1 cellular context compared by ENCODE assay signal in genomic region chr17:48997827-48998556, GRCh38.
TF ChIP-seq lines count a peak whose summit lies in the region.

No MANE protein-coding gene starts in this region.

TF ChIP-seq in HepG2, 621 proteins besides CTCF, POLR2A, EP300 and RAD21 (continued from another document and continues in another):
- no peak for TF ChIP-seq MTA3 (CRISPR knock-in tag; IDR thresholded peaks at IDR 0.05)
- 0 out of 2 replicates have a peak, but pooled peaks have one; percentile 36 for TF ChIP-seq ZNF503 (CRISPR knock-in tag; IDR thresholded peaks at IDR 0.05)
- TF ChIP-seq MTF1 (CRISPR knock-in tag; IDR thresholded peaks at IDR 0.05): 0 out of 2 replicates have a peak, but pooled peaks have one; percentile 17
- TF ChIP-seq ZNF430 (CRISPR knock-in tag; IDR thresholded peaks at IDR 0.05): peak; percentile 76; the same call in 1 of the 2 replicates
- TF ChIP-seq ZBTB43 (CRISPR knock-in tag; conservative IDR thresholded peaks at IDR 0.05): no peak
- peak; percentile 49; the same call in 1 of the 2 replicates for TF ChIP-seq MAX (IDR thresholded peaks at IDR 0.05)
- TF ChIP-seq ARNT (IDR thresholded peaks at IDR 0.05): no peak
- TF ChIP-seq ATM (IDR thresholded peaks at IDR 0.05; ENCODE audit: borderline replicate concordance): no peak
- peak; percentile 88 for TF ChIP-seq RBFOX2 (IDR thresholded peaks at IDR 0.05; ENCODE audit: low read depth, low read length)
- no peak for TF ChIP-seq ZNF644 (CRISPR knock-in tag; IDR thresholded peaks at IDR 0.05; ENCODE audit: low read depth)
- peak; percentile 67; the same call in 1 of the 2 replicates for TF ChIP-seq ZBTB10 (CRISPR knock-in tag; IDR thresholded peaks at IDR 0.05; ENCODE audit: borderline replicate concordance)
- no peak for TF ChIP-seq ZFYVE20 (CRISPR knock-in tag; IDR thresholded peaks at IDR 0.05; ENCODE audit: borderline replicate concordance, low read depth)
- TF ChIP-seq ZSCAN20 (CRISPR knock-in tag; IDR thresholded peaks at IDR 0.05; ENCODE audit: borderline replicate concordance): peak; percentile 25; the same call in 1 of the 2 replicates
- TF ChIP-seq CENPBD1 (CRISPR knock-in tag; IDR thresholded peaks at IDR 0.05; ENCODE audit: borderline replicate concordance, low read depth): no peak
- peak; percentile 71 for TF ChIP-seq ZBTB2 (CRISPR knock-in tag; IDR thresholded peaks at IDR 0.05; ENCODE audit: low read depth)
- no peak for TF ChIP-seq ZBED4 (CRISPR knock-in tag; IDR thresholded peaks at IDR 0.05; ENCODE audit: borderline replicate concordance)
- no peak for TF ChIP-seq ZNF841 (CRISPR knock-in tag; IDR thresholded peaks at IDR 0.05; ENCODE audit: borderline replicate concordance)
- no peak for TF ChIP-seq NFE2L2 (IDR thresholded peaks at IDR 0.05; ENCODE audit: low read length)
- no peak for TF ChIP-seq BCLAF1 (IDR thresholded peaks at IDR 0.05)
- TF ChIP-seq ARNT2 (CRISPR knock-in tag; IDR thresholded peaks at IDR 0.05; ENCODE audit: low read depth): 0 out of 2 replicates have a peak, but pooled peaks have one; percentile 52
- TF ChIP-seq SIX4 (CRISPR knock-in tag; IDR thresholded peaks at IDR 0.05): no peak
- no peak for TF ChIP-seq DBP (CRISPR knock-in tag; IDR thresholded peaks at IDR 0.05; ENCODE audit: not compliant biosample characterization)
- TF ChIP-seq ZNF138 (CRISPR knock-in tag; IDR thresholded peaks at IDR 0.05; ENCODE audit: low read depth): no peak
- no peak for TF ChIP-seq MED8 (CRISPR knock-in tag; IDR thresholded peaks at IDR 0.05; ENCODE audit: insufficient replicate concordance)
- no peak for TF ChIP-seq SRSF9 (IDR thresholded peaks at IDR 0.05; ENCODE audit: borderline replicate concordance, insufficient read depth, low read depth, low read length, poor library complexity, severe bottlenecking)
- TF ChIP-seq BATF2 (CRISPR knock-in tag; IDR thresholded peaks at IDR 0.05): 0 out of 2 replicates have a peak, but pooled peaks have one; percentile 15
- no peak for TF ChIP-seq KDM5A (IDR thresholded peaks at IDR 0.05; ENCODE audit: borderline replicate concordance, low read length)
- no peak for TF ChIP-seq LCORL (IDR thresholded peaks at IDR 0.05)
- TF ChIP-seq LCORL (CRISPR knock-in tag; IDR thresholded peaks at IDR 0.05): no peak
- TF ChIP-seq ZNF382 (CRISPR knock-in tag; IDR thresholded peaks at IDR 0.05; ENCODE audit: borderline replicate concordance): no peak
- TF ChIP-seq SSRP1 (CRISPR knock-in tag; IDR thresholded peaks at IDR 0.05): no peak
- no peak for TF ChIP-seq STAT5B (CRISPR knock-in tag; IDR thresholded peaks at IDR 0.05)
- TF ChIP-seq JUNB (CRISPR knock-in tag; IDR thresholded peaks at IDR 0.05; ENCODE audit: borderline replicate concordance): no peak
- no peak for TF ChIP-seq WIZ (CRISPR knock-in tag; IDR thresholded peaks at IDR 0.05)
- TF ChIP-seq HMG20A (CRISPR knock-in tag; IDR thresholded peaks at IDR 0.05; ENCODE audit: borderline replicate concordance): no peak
- no peak for TF ChIP-seq EZH2 (conservative IDR thresholded peaks at IDR 0.05; ENCODE audit: low read depth, low read length)
- TF ChIP-seq SALL1 (CRISPR knock-in tag; IDR thresholded peaks at IDR 0.05): peak; percentile 31; the same call in 1 of the 2 replicates
- TF ChIP-seq ZNF337 (CRISPR knock-in tag; IDR thresholded peaks at IDR 0.05; ENCODE audit: borderline replicate concordance, low read depth): no peak
- no peak for TF ChIP-seq NBN (conservative IDR thresholded peaks at IDR 0.05)
- no peak for TF ChIP-seq XBP1 (CRISPR knock-in tag; IDR thresholded peaks at IDR 0.05)
- peak; percentile 60 for TF ChIP-seq DMAP1 (CRISPR knock-in tag; IDR thresholded peaks at IDR 0.05)
- TF ChIP-seq GMEB1 (CRISPR knock-in tag; IDR thresholded peaks at IDR 0.05; ENCODE audit: borderline replicate concordance): no peak
- no peak; the same call in 1 of the 2 replicates for TF ChIP-seq MIXL1 (CRISPR knock-in tag; IDR thresholded peaks at IDR 0.05)
